ENCODE assay signal across 9 cellular contexts in the genomic region with DNA sequence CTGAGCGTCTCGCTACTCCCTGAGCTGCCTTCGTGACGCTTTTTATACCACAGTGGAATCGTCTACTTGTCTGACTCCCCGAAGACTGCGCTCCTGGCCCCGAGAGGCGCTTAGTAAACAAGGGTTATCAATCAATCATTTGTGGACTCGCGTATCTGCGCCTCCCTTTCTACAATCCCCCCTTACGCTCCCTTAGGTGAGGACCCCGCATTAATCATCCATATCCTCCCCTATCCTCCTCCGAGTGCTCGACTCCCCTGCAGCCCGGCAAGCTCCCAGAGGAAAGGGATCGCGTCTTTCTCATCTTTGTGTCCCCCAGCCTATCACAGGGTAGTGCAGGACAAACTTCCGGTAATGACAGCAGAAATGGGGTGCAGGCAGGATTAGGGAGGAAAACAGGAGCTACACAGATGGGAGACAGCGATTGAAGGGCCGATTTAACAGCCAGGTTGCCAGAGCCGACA. TPM values are rescaled to one million over a fixed set of nuclear protein-coding genes. Genes with fewer than 3 reads are reported as not detected.
DNase-seq lines count a peak whose midpoint lies in the region; ATAC-seq, FAIRE-seq and TF ChIP-seq lines count a peak whose summit lies in the region.
"Had no signal": no experiment of that assay in that cellular context is flagged by ENCODE, and none has a peak within 500 bp of the region (broad histone marks: within the 10 kb centered on the region; RNA-seq: fewer than 3 reads in every experiment).

No MANE protein-coding gene starts in this region.

- H3K4me1 ChIP-seq in NT2/D1 (ENCODE audit: insufficient read depth, insufficient read length) = no peaks in the 10 kb centered on the region
- peaks cover 70% of the 10 kb centered on the region for H3K4me1 ChIP-seq in left ventricle myocardium inferior
- H3K4me1 ChIP-seq in psoas muscle = peaks cover 47% of the 10 kb centered on the region

- H3K9ac ChIP-seq in NT2/D1 (ENCODE audit: insufficient read length, low read depth) = peak overlapping the region; percentile 94

- H3K27me3 Mint-ChIP-seq in activated naive CD8-positive, alpha-beta T cell treated with anti-CD3 and anti-CD28 coated beads, Interleukin-2, amount 10 ng/mL, durations not matched to agents 7 days and 5 days = no peaks in the 10 kb centered on the region
- H3K27me3 Mint-ChIP-seq: stimulated activated naive CD8-positive, alpha-beta T cell treated with anti-CD3 and anti-CD28 coated beads, Interleukin-15, Interleukin-2, amounts not matched to agents 100 ng/mL and 50 ng/mL, for 24 hours had no signal

- CTCF ChIA-PET in AG04450 (lab: Charles Lee) = interaction anchor here (0.6 to 0.9 kb wide), 3 partner anchors 29 to 740 kb away, joined by 3 to 4 read pairs (median 4); no protein-coding TSS in a partner anchor
- CTCF ChIA-PET in GM10248 (lab: Yijun Ruan, JAX) = interaction anchor here (0.7 to 2.0 kb wide), 11 partner anchors 9 to 437 kb away, joined by 3 to 12 read pairs (median 4); no protein-coding TSS in a partner anchor

- DNase-seq in AG04450 (ENCODE audit: low read depth, low spot score) (no peak), GM10248 (ENCODE audit: extremely low spot score) (peak; percentile 52), NT2/D1 (ENCODE audit: low read depth, low spot score) (peak; percentile 28), left ventricle myocardium inferior (no peak), psoas muscle (no peak), RCC 7860 (ENCODE audit: low spot score) (no peak)
- no peak for DNase-seq in activated naive CD8-positive, alpha-beta T cell treated with anti-CD3 and anti-CD28 coated beads, Interleukin-2, amount 10 ng/mL, durations not matched to agents 7 days and 5 days

- no peaks in the 10 kb centered on the region for H3K27me3 ChIP-seq in AG04450 (ENCODE audit: control insufficient read depth, insufficient read depth, low read length)
- no peaks in the 10 kb centered on the region for H3K27me3 ChIP-seq in NT2/D1 (ENCODE audit: insufficient read depth, insufficient read length)
- no peaks in the 10 kb centered on the region for H3K27me3 ChIP-seq in left ventricle myocardium inferior (ENCODE audit: low read depth)
- no peaks in the 10 kb centered on the region for H3K27me3 ChIP-seq in psoas muscle (ENCODE audit: insufficient read depth in 3 of 3, low read length in 2 of 3)

- FAIRE-seq in RCC 7860 (lab: Jason Lieb, UNC) = no peak

- H3K4me3 ChIP-seq in AG04450 (ENCODE audit: low read depth, low read length) (peak overlapping the region; percentile 96), NT2/D1 (ENCODE audit: insufficient read length, low read depth) (peak overlapping the region; percentile 98), left ventricle myocardium inferior (peak overlapping the region; percentile 98), psoas muscle (peak overlapping the region; percentile 74)

- no peaks in the 10 kb centered on the region for H3K9me3 Mint-ChIP-seq in activated naive CD8-positive, alpha-beta T cell treated with anti-CD3 and anti-CD28 coated beads, Interleukin-2, amount 10 ng/mL, durations not matched to agents 7 days and 5 days
- H3K9me3 Mint-ChIP-seq: stimulated activated naive CD8-positive, alpha-beta T cell treated with anti-CD3 and anti-CD28 coated beads, Interleukin-15, Interleukin-2, amounts not matched to agents 100 ng/mL and 50 ng/mL, for 24 hours had no signal

- H3K36me3 ChIP-seq in NT2/D1 (ENCODE audit: insufficient read depth, insufficient read length, low read length) (peaks cover 3% of the 10 kb centered on the region), left ventricle myocardium inferior (peaks cover 2% of the 10 kb centered on the region), psoas muscle (ENCODE audit: insufficient read depth in 1 of 2, low read depth in 1 of 2) (no peaks in the 10 kb centered on the region)

- H3K4me3 Mint-ChIP-seq in activated naive CD8-positive, alpha-beta T cell treated with anti-CD3 and anti-CD28 coated beads, Interleukin-2, amount 10 ng/mL, durations not matched to agents 7 days and 5 days = no peak overlapping the region
- H3K4me3 Mint-ChIP-seq: stimulated activated naive CD8-positive, alpha-beta T cell treated with anti-CD3 and anti-CD28 coated beads, Interleukin-15, Interleukin-2, amounts not matched to agents 100 ng/mL and 50 ng/mL, for 24 hours had no signal

- H3K27ac ChIP-seq in AG04450 (ENCODE audit: low read depth, low read length) = peak overlapping the region; percentile 86
- peak overlapping the region; percentile 97 for H3K27ac ChIP-seq in left ventricle myocardium inferior (replicated peaks)
- peak overlapping the region; percentile 91 for H3K27ac ChIP-seq in psoas muscle

- peaks cover 12% of the 10 kb centered on the region for H3K36me3 Mint-ChIP-seq in activated naive CD8-positive, alpha-beta T cell treated with anti-CD3 and anti-CD28 coated beads, Interleukin-2, amount 10 ng/mL, durations not matched to agents 7 days and 5 days

- H3K9me3 ChIP-seq in AG04450 (ENCODE audit: control insufficient read depth, insufficient read depth, low read length) = 0 out of 2 replicates have a peak, but pooled peaks cover 4% of the 10 kb centered on the region
- no peaks in the 10 kb centered on the region for H3K9me3 ChIP-seq in NT2/D1 (ENCODE audit: insufficient read depth, low read length)
- H3K9me3 ChIP-seq in left ventricle myocardium inferior (replicated peaks) = no peaks in the 10 kb centered on the region
- H3K9me3 ChIP-seq in psoas muscle = no peaks in the 10 kb centered on the region

- WGBS in psoas muscle, 3 donors = 0% methylated on average over 23 of the region's 23 CpGs

- TF ChIP-seq CTCF in AG04450 (IDR thresholded peaks at IDR 0.05; ENCODE audit: low read depth, low read length) (no peak), GM10248 (IDR thresholded peaks at IDR 0.05; ENCODE audit: control extremely low read depth, extremely low read depth, low read depth, missing control alignments) (no peak), left ventricle myocardium inferior (IDR thresholded peaks at IDR 0.05; ENCODE audit: borderline replicate concordance) (no peak), psoas muscle (IDR thresholded peaks at IDR 0.05) (no peak)

- H3K27ac Mint-ChIP-seq in activated naive CD8-positive, alpha-beta T cell treated with anti-CD3 and anti-CD28 coated beads, Interleukin-2, amount 10 ng/mL, durations not matched to agents 7 days and 5 days = no peak overlapping the region
- H3K27ac Mint-ChIP-seq: stimulated activated naive CD8-positive, alpha-beta T cell treated with anti-CD3 and anti-CD28 coated beads, Interleukin-15, Interleukin-2, amounts not matched to agents 100 ng/mL and 50 ng/mL, for 24 hours had no signal

- peak; percentile 24 for ATAC-seq in HG02943 (IDR thresholded peaks at IDR 0.05; ENCODE audit: low read depth, unreplicated experiment)
- peak; percentile 7 for ATAC-seq in activated naive CD8-positive, alpha-beta T cell treated with anti-CD3 and anti-CD28 coated beads, Interleukin-2, amount 10 ng/mL, durations not matched to agents 7 days and 5 days (ENCODE audit: low read depth)
- peak; percentile 22 to 50 (median 27) for ATAC-seq in psoas muscle

- peaks cover 25% of the 10 kb centered on the region for H3K4me1 Mint-ChIP-seq in activated naive CD8-positive, alpha-beta T cell treated with anti-CD3 and anti-CD28 coated beads, Interleukin-2, amount 10 ng/mL, durations not matched to agents 7 days and 5 days

- intact Hi-C loops in left ventricle myocardium inferior (cut with micrococcal nuclease) (no loop called here), psoas muscle (cut with DNase I) (loop anchor here (5.0 to 10.0 kb wide), 2 partner anchors 105 to 662 kb away; a partner anchor contains a TSS)

- POLR2A ChIA-PET in AG04450 (lab: Yijun Ruan, JAX) = interaction anchor here (0.6 to 1.4 kb wide), 4 partner anchors 76 to 141 kb away, joined by 3 to 7 read pairs (median 4); a partner anchor contains a TSS
- POLR2A ChIA-PET in GM10248 (lab: Yijun Ruan, JAX) = interaction anchor here (0.6 to 1.5 kb wide), 3 partner anchors 11 to 354 kb away, joined by 3 to 4 read pairs (median 4); a partner anchor contains a TSS
- POLR2A ChIA-PET in activated naive CD8-positive, alpha-beta T cell treated with anti-CD3 and anti-CD28 coated beads, Interleukin-2, amount 10 ng/mL, durations not matched to agents 7 days and 5 days (lab: Charles Lee) = interaction anchor here (0.9 to 2.5 kb wide), 9 partner anchors 9 to 685 kb away, joined by 3 to 18 read pairs (median 5); a partner anchor contains a TSS

RNA-seq across cellular contexts. Expression of a gene that starts 0.5 kb away (rescaled TPM):
- polyA plus RNA-seq in AG04450 (2011; rRNA removed) (535 and 636 TPM in 2 replicates), psoas muscle (100 to 1,000 TPM; 123 to 240 (median 140) TPM)
- polyA minus RNA-seq in AG04450 (2011; rRNA and poly(A)+ RNA removed) = 137 and 199 TPM in 2 replicates
- 100 to 1,000 TPM; 182 to 192 TPM for total RNA-seq in activated naive CD8-positive, alpha-beta T cell treated with anti-CD3 and anti-CD28 coated beads, Interleukin-2, amount 10 ng/mL, durations not matched to agents 7 days and 5 days
- total RNA-seq in left ventricle myocardium inferior (337 TPM), psoas muscle (100 to 1,000 TPM; 166 to 216 (median 182) TPM)

RNA-seq across cellular contexts. Expression of a gene that starts 0.9 kb away (rescaled TPM):
- polyA plus RNA-seq in AG04450 (2011; rRNA removed) (3.6 and 4.3 TPM in 2 replicates), psoas muscle (1 to 10 TPM; 2.3 to 9.5 (median 2.4) TPM)
- polyA minus RNA-seq in AG04450 (2011; rRNA and poly(A)+ RNA removed) = 5.3 and 5.9 TPM in 2 replicates
- 10 to 100 TPM; 11.7 to 13.5 TPM for total RNA-seq in activated naive CD8-positive, alpha-beta T cell treated with anti-CD3 and anti-CD28 coated beads, Interleukin-2, amount 10 ng/mL, durations not matched to agents 7 days and 5 days
- total RNA-seq in left ventricle myocardium inferior (5.7 TPM), psoas muscle (10 to 100 TPM in 1 of 4 donors, 1 to 10 TPM in 3; 5.5 to 10.4 (median 6.6) TPM)

RNA-seq across cellular contexts. Expression of a gene that starts 34.5 kb away (rescaled TPM):
- polyA plus RNA-seq in AG04450 (2011; rRNA removed) = not detected in 2 replicates
- not detected in 2 replicates for polyA minus RNA-seq in AG04450 (2011; rRNA and poly(A)+ RNA removed)
- total RNA-seq in activated naive CD8-positive, alpha-beta T cell treated with anti-CD3 and anti-CD28 coated beads, Interleukin-2, amount 10 ng/mL, durations not matched to agents 7 days and 5 days = not detected
- not detected for total RNA-seq in left ventricle myocardium inferior
- not detected for total RNA-seq in psoas muscle
- polyA plus RNA-seq in psoas muscle = not detected

Comparison
In these comparisons a context has a peak if more than half of its experiments do, and no peak if none do; other contexts are left out.
1. DNase-seq: peak in GM10248 (single experiment) and NT2/D1 (single experiment); none in AG04450 (single experiment), activated naive CD8-positive, alpha-beta T cell treated with anti-CD3 and anti-CD28 coated beads, Interleukin-2, amount 10 ng/mL, durations not matched to agents 7 days and 5 days (single experiment), left ventricle myocardium inferior (single experiment), psoas muscle (0 of 2) and RCC 7860 (single experiment).
2. Peak in every context shown above with its lines, with median percentiles within 50 percentile points of each other: H3K27ac ChIP-seq, H3K4me3 ChIP-seq and ATAC-seq.